In the genomic region with DNA sequence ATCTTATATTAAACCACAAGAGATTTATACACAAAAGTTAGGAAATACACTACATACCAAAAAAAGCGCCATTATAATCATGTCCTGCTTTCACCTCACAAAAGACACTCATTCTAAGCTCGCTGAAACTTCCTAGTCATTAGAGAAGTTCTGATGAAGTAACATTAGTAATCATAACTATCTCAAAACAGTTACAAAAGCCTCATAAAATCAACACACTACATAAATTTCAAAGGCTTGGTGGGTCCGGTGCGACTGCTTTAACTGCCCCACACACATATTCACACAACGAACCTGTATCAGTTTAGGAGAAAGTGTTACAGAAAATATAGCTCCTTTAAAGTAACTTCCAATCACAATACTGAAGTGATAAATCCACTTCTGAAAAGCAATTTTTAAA, we compare ENCODE assay signal across 2 cellular contexts.
TF ChIP-seq lines count a peak whose summit lies in the region.

No MANE protein-coding gene starts in this region.

TF ChIP-seq in HepG2, 621 proteins besides CTCF, POLR2A, EP300 and RAD21:
- TF ChIP-seq DMAP1 (CRISPR knock-in tag; IDR thresholded peaks at IDR 0.05) (peak; percentile 14; the same call in 1 of the 2 replicates), SOX5 (CRISPR knock-in tag; IDR thresholded peaks at IDR 0.05; ENCODE audit: borderline replicate concordance) (no peak), MED8 (CRISPR knock-in tag; IDR thresholded peaks at IDR 0.05; ENCODE audit: insufficient replicate concordance) (no peak)

TF ChIP-seq in GM12891, 5 proteins besides CTCF, POLR2A, EP300 and RAD21:
- TF ChIP-seq POLR2AphosphoS5 (IDR thresholded peaks at IDR 0.05; ENCODE audit: low read depth, low read length) (no peak), POU2F2 (IDR thresholded peaks at IDR 0.05; ENCODE audit: low read depth, low read length) (no peak), PAX5 (IDR thresholded peaks at IDR 0.05; ENCODE audit: insufficient read depth, low read length, severe bottlenecking) (no peak), SPI1 (IDR thresholded peaks at IDR 0.05; ENCODE audit: low read depth, low read length) (no peak), TAF1 (IDR thresholded peaks at IDR 0.05; ENCODE audit: low read depth, low read length) (no peak)
TF ChIP-seq in GM12891: peak in this region for 0.
